In the genomic region with DNA sequence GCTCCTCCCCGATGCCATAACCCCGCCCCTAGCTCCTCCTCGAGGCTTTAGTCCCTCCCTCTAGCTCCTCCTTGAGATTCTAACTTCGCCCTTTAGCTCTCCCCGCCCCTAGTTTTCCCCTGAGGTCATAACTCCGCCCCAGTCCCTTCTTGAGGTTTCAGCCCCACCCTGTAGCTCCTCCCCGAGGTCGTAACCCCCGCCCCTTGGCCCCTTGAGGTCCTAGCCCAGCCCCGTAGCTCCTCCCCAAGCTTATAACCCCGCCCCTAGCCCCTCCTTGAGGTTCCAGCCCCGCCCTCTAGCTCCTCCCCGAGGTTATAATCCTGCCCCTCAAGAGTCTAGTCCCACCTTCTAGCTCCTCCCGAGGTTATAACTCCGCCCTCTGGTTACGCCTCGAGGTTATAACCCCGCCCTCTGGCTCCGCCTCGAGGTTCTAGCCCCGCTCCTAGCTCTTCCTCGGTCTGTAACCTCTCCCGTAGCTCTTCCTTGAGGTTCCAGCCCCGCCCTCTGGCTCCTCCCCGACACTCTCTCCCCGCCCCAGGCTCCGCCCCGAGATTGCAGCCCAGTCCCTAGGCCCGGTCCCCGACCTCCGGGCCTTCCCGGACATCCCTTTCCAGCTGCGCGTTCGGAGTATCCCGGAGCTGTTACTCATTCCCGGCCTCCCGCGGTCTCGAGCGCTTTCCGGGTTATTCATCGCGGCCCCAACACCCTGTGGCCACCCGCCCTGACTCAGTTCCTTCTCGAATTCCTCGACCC, we compare ENCODE assay signal across 8 cellular contexts. TPM values are rescaled to one million over a fixed set of nuclear protein-coding genes. Genes with fewer than 3 reads are reported as not detected.
DNase-seq lines count a peak whose midpoint lies in the region; ATAC-seq, FAIRE-seq and TF ChIP-seq lines count a peak whose summit lies in the region.

No MANE protein-coding gene starts in this region.

- no peaks in the 10 kb centered on the region for H3F3A ChIP-seq in PC-3 (ENCODE audit: low read length, unreplicated experiment)

- H3K27ac ChIP-seq in PC-3 (ENCODE audit: low read length), result peak overlapping the region; percentile 91
- peak overlapping the region; percentile 88 for H3K27ac ChIP-seq in muscle layer of colon (ENCODE audit: low read depth, low read length)

- H3K4me3 ChIP-seq in PC-3 (ENCODE audit: low read length) (peak overlapping the region; percentile 99), muscle layer of colon (ENCODE audit: low read depth in 1 of 2, low read length in 2 of 2) (peak overlapping the region; percentile 55 to 91)

- H3K27me3 ChIP-seq in PC-3 (ENCODE audit: low read length) (no peaks in the 10 kb centered on the region), muscle layer of colon (ENCODE audit: control insufficient read depth in 1 of 2, insufficient read depth in 2 of 2, low read length in 2 of 2) (no peaks in the 10 kb centered on the region)

- intact Hi-C loops in PC-3 (cut with micrococcal nuclease), result loop anchor here (2.0 to 5.0 kb wide), 2 partner anchors 32 to 74 kb away; no protein-coding TSS in a partner anchor

- peaks cover 38% of the 10 kb centered on the region for H3K79me2 ChIP-seq in PC-3 (ENCODE audit: low read length)

- TF ChIP-seq CTCF in D721Med (IDR thresholded peaks at IDR 0.05; ENCODE audit: insufficient read depth, missing control alignments), result no peak
- no peak for TF ChIP-seq CTCF in PC-3 (conservative IDR thresholded peaks at IDR 0.05; ENCODE audit: low read depth, low read length)

- BruUV-seq in PC-3 (replicated peaks; lab: Mats Ljungman, UMichigan), result no TSS peak

- peak overlapping the region; percentile 93 for H3K4me2 ChIP-seq in PC-3 (ENCODE audit: low read length)

- no peaks in the 10 kb centered on the region for H3K9me2 ChIP-seq in PC-3 (replicated peaks; ENCODE audit: low read length)

- CTCF ChIA-PET in PC-3 (lab: Charles Lee), result interaction anchor here (0.5 to 1.1 kb wide), 15 partner anchors 10 to 141 kb away, joined by 3 to 11 read pairs (median 5); no protein-coding TSS in a partner anchor

- no peaks in the 10 kb centered on the region for H3K9me3 ChIP-seq in PC-3 (ENCODE audit: low read length)
- H3K9me3 ChIP-seq in muscle layer of colon (ENCODE audit: low read length), result no peaks in the 10 kb centered on the region

- peaks cover 9% of the 10 kb centered on the region; the same call in 1 of the 2 replicates for H3K4me1 ChIP-seq in PC-3 (ENCODE audit: insufficient read depth, low read length)
- peaks cover 5% of the 10 kb centered on the region for H3K4me1 ChIP-seq in muscle layer of colon (ENCODE audit: insufficient read depth, low read length)

- DNase-seq in D721Med (ENCODE audit: insufficient read length, low spot score) (peak; percentile 88), HuH-7 (ENCODE audit: low spot score) (peak; percentile 92), PC-3 (peak; percentile 98)
- peak; percentile 97 for DNase-seq in activated T-cell treated with anti-CD3 and anti-CD28 coated beads, Interleukin-2, amount 50 U/mL, for 48 hours
- DNase-seq in stimulated activated CD8-positive, alpha-beta memory T cell treated with anti-CD3 and anti-CD28 coated beads, Interleukin-7, amount 100 ng/mL, for 1 hour (ENCODE audit: low read depth in 2 of 2), result peak; percentile 73 to 86

- peaks cover 28% of the 10 kb centered on the region for H4K20me1 ChIP-seq in PC-3 (ENCODE audit: low read length)

- no peak for FAIRE-seq in D721Med (lab: Jason Lieb, UNC)

- ATAC-seq in GM21526 (IDR thresholded peaks at IDR 0.05; ENCODE audit: low FRiP score, unreplicated experiment), result peak; percentile 79
- peak; percentile 83 for ATAC-seq in PC-3
- peak; percentile 94 for ATAC-seq in esophagus mucosa

- POLR2A ChIA-PET in PC-3 (lab: Charles Lee; ENCODE audit: unreplicated experiment), result interaction anchor here (0.6 to 1.1 kb wide), 16 partner anchors 22 to 1425 kb away, joined by 3 to 23 read pairs (median 4); a partner anchor contains a TSS

- H3K9ac ChIP-seq in PC-3 (ENCODE audit: low read length) (peak overlapping the region; percentile 90), muscle layer of colon (ENCODE audit: low read length) (peak overlapping the region; percentile 80)

- H3K36me3 ChIP-seq in PC-3 (ENCODE audit: low read depth, low read length), result peaks cover 32% of the 10 kb centered on the region
- no peaks in the 10 kb centered on the region for H3K36me3 ChIP-seq in muscle layer of colon (ENCODE audit: insufficient read depth, low read length)

- H2AFZ ChIP-seq in PC-3 (ENCODE audit: low read length), result no peak overlapping the region

RNA-seq across cellular contexts. Expression of a gene that starts 1.4 kb away (rescaled TPM):
- total RNA-seq in PC-3 (2014; rRNA removed) (208 and 241 TPM in 2 replicates), esophagus mucosa (5.8 TPM)

RNA-seq across cellular contexts. Expression of a gene that starts 28.9 kb away (rescaled TPM):
- total RNA-seq in PC-3 (2014; rRNA removed), result 13.7 and 15.0 TPM in 2 replicates
- 13.0 TPM for total RNA-seq in esophagus mucosa

RNA-seq across cellular contexts. Expression of a gene that starts 47.3 kb away (rescaled TPM):
- not detected in 2 replicates for total RNA-seq in PC-3 (2014; rRNA removed)
- not detected for total RNA-seq in esophagus mucosa

RNA-seq across cellular contexts. Expression of a gene that starts 49.2 kb away (rescaled TPM):
- 46.8 and 54.0 TPM in 2 replicates for total RNA-seq in PC-3 (2014; rRNA removed)
- 14.9 TPM for total RNA-seq in esophagus mucosa

RNA-seq across cellular contexts. Expression of a gene that starts 56.7 kb away (rescaled TPM):
- 0.11 and 0.12 TPM in 2 replicates for total RNA-seq in PC-3 (2014; rRNA removed)
- 0.12 TPM for total RNA-seq in esophagus mucosa

Comparison
In these comparisons a context has a peak if more than half of its experiments do, and no peak if none do; other contexts are left out.
1. Peak in every context shown above with its lines: DNase-seq, ATAC-seq, H3K4me3 ChIP-seq and H3K27ac ChIP-seq.
2. RNA of a gene that starts 1.4 kb away (total RNA-seq): 208 to 241 TPM in PC-3; 5.8 TPM in esophagus mucosa (single experiment); every median in the first group is over 10 times any median in the second.